In genomic region chr12:38588618-38589309, GRCh38 we compare ENCODE assay signal across 19 cellular contexts.
"Had no signal": no experiment of that assay in that cellular context is flagged by ENCODE, and none has a peak within 500 bp of the region (broad histone marks: within the 10 kb centered on the region; RNA-seq: fewer than 3 reads in every experiment).

No MANE protein-coding gene starts in this region.

- H3K9me3 ChIP-seq: body of pancreas, gastrocnemius medialis, heart right ventricle, psoas muscle, right lobe of liver had no signal

- H3K27me3 ChIP-seq: body of pancreas, gastrocnemius medialis, heart right ventricle, right lobe of liver had no signal

- DNase-seq: activated CD4-positive, alpha-beta memory T cell treated with anti-CD3 and anti-CD28 coated beads, Interleukin-2, amount 10 ng/mL, durations not matched to agents 7 days and 5 days; activated CD4-positive, alpha-beta T cell treated with anti-CD3 and anti-CD28 coated beads for 4 hours; activated CD8-positive, alpha-beta memory T cell treated with anti-CD3 and anti-CD28 coated beads, Interleukin-2, amount 50 U/mL, for 4 hours; activated gamma-delta T cell; activated T-cell treated with anti-CD3 and anti-CD28 coated beads, Interleukin-2, amount 50 U/mL, for 48 hours; amygdala; body of pancreas; effector memory CD8-positive, alpha-beta T cell; gastrocnemius medialis; heart right ventricle; left ventricle myocardium superior; occipital lobe; psoas muscle; right lobe of liver; stimulated activated naive CD8-positive, alpha-beta T cell treated with anti-CD3 and anti-CD28 coated beads, Interleukin-15, Interleukin-2, amounts not matched to agents 100 U/mL and 50 U/mL, for 24 hours; T-helper 17 cell; trophoblast cell had no signal

- ATAC-seq: body of pancreas; effector memory CD8-positive, alpha-beta T cell; gastrocnemius medialis; heart right ventricle; left ventricle myocardium superior; psoas muscle; right lobe of liver; stimulated activated naive CD8-positive, alpha-beta T cell treated with anti-CD3 and anti-CD28 coated beads, Interleukin-15, Interleukin-2, amounts not matched to agents 100 U/mL and 50 U/mL, for 24 hours; T-helper 17 cell; WTC11 had no signal

- H3K4me3 ChIP-seq: body of pancreas, gastrocnemius medialis, heart right ventricle, psoas muscle, right lobe of liver had no signal

- H3K4me1 ChIP-seq: body of pancreas, gastrocnemius medialis, psoas muscle, right lobe of liver had no signal

- H3K27ac ChIP-seq: body of pancreas, epithelial cell of prostate, gastrocnemius medialis, heart right ventricle, psoas muscle, right lobe of liver had no signal

- H3K36me3 ChIP-seq: gastrocnemius medialis, heart right ventricle, right lobe of liver had no signal
